ENCODE assay signal across 9 cellular contexts in the genomic region with DNA sequence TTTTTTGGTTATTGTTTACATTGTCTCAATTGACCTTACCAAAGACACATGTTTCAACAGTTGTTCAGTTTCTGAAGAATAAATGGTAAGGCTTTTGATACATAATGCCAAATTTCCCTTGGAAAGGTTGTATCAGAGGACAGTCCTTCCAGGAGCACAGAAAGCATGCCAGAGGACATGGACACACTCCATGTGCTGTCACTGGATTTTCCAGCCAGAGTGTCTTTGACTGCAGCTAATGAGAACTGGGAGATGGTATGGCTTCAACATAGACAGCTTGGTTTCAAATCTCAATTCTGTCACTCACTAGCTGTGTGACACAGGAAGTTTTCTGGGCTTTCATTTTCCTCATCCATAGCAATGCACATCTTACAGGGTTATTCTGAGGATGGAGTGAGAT. TPM values are rescaled to one million over a fixed set of nuclear protein-coding genes. Genes with fewer than 3 reads are reported as not detected.
"Had no signal": no experiment of that assay in that cellular context is flagged by ENCODE, and none has a peak within 500 bp of the region (broad histone marks: within the 10 kb centered on the region; RNA-seq: fewer than 3 reads in every experiment).

No MANE protein-coding gene starts in this region.

- H3K27ac ChIP-seq: HL-60 had no signal

- H3K27me3 Mint-ChIP-seq: IgD-negative memory B cell had no signal

- ATAC-seq: HepG2 had no signal

- H3K4me3 Mint-ChIP-seq: H9, HFFc6, IgD-negative memory B cell had no signal

- H3K9me3 Mint-ChIP-seq: H9, HFFc6, IgD-negative memory B cell had no signal

- H3K36me3 Mint-ChIP-seq: IgD-negative memory B cell had no signal

- DNase-seq: GOT3, H9, HCEC 1CT, HFFc6, KBM-7 had no signal

- FAIRE-seq: H54, HepG2 had no signal

- H3K27ac Mint-ChIP-seq: H9, HFFc6, IgD-negative memory B cell had no signal

- H3K4me1 Mint-ChIP-seq: IgD-negative memory B cell had no signal

RNA-seq across cellular contexts. Expression of gene NTS, which starts 20.6 kb away (rescaled TPM):
- total RNA-seq: HFFc6 had no signal
- polyA plus RNA-seq: IgD-negative memory B cell had no signal

RNA-seq across cellular contexts. Expression of gene RASSF9, which starts 58.4 kb away (rescaled TPM):
- total RNA-seq: HepG2 had no signal
- polyA plus RNA-seq: HepG2, IgD-negative memory B cell had no signal
